ENCODE assay signal across 32 cellular contexts in the genomic region with DNA sequence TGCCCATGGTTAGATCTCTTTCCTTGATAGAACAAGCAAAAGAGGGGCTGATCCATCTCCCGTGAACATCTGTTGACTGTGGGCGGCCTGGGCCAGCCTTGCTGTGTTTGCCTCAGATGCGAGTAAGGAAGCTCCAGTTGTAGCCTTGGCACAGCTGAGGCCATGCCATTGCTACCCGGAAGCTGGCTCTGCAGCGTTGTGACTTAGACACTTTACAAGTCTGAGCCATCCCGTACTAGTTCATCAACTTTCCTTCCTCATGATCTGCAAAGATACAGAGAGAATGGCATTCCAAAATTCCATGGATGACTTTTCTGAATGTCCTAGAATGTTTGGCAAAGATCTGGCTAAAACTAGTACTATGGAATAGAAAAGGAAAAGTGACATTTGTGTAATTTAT.
"Had no signal": no experiment of that assay in that cellular context is flagged by ENCODE, and none has a peak within 500 bp of the region (broad histone marks: within the 10 kb centered on the region; RNA-seq: fewer than 3 reads in every experiment).

No MANE protein-coding gene starts in this region.

- ATAC-seq: activated CD4-positive, CD25-positive, alpha-beta regulatory T cell treated with anti-CD3 and anti-CD28 coated beads, Interleukin-2, amount 50 U/mL, for 24 hours; left lobe of liver; mucosa of descending colon; natural killer cell treated with Interleukin-12 subunit alpha and Interleukin-12 subunit beta and Interleukin-15 and Interleukin-18, amount 100 ng/mL, for 72 hours; psoas muscle; stimulated activated effector memory CD8-positive, alpha-beta T cell treated with anti-CD3 and anti-CD28 coated beads, Interleukin-12 subunit alpha, Interleukin-12 subunit beta, amount 100 ng/mL, for 72 hours had no signal

- H3K4me3 Mint-ChIP-seq: activated CD4-positive, alpha-beta memory T cell treated with anti-CD3 and anti-CD28 coated beads for 36 hours; activated naive CD8-positive, alpha-beta T cell treated with anti-CD3 and anti-CD28 coated beads for 36 hours; brain; natural killer cell treated with Interleukin-12 subunit alpha and Interleukin-12 subunit beta and Interleukin-15 and Interleukin-18, amount 100 ng/mL, for 72 hours; stimulated activated effector memory CD8-positive, alpha-beta T cell treated with anti-CD3 and anti-CD28 coated beads, Interleukin-12 subunit alpha, Interleukin-12 subunit beta, amount 100 ng/mL, for 72 hours; stimulated activated naive CD8-positive, alpha-beta T cell treated with anti-CD3 and anti-CD28 coated beads, Interleukin-15, Interleukin-2, amounts not matched to agents 100 ng/mL and 50 ng/mL, for 24 hours; T-helper 1 cell treated with Interleukin-12 subunit alpha and Interleukin-12 subunit beta and Interleukin-4 antibody, amounts not matched to agents 30 μg/mL and 1 μg/mL, for 36 hours had no signal

- H3K27ac Mint-ChIP-seq: activated CD4-positive, alpha-beta memory T cell treated with anti-CD3 and anti-CD28 coated beads for 36 hours; activated naive CD8-positive, alpha-beta T cell treated with anti-CD3 and anti-CD28 coated beads for 36 hours; brain; T-helper 1 cell treated with Interleukin-12 subunit alpha and Interleukin-12 subunit beta and Interleukin-4 antibody, amounts not matched to agents 30 μg/mL and 1 μg/mL, for 36 hours had no signal

- H3K4me1 ChIP-seq: ascending aorta, colonic mucosa, psoas muscle, sigmoid colon had no signal

- H3K4me3 ChIP-seq: ascending aorta, cardiac muscle cell, colonic mucosa, dorsolateral prefrontal cortex, mucosa of descending colon, ovary, psoas muscle, sigmoid colon, thoracic aorta had no signal

- FAIRE-seq: small intestine, urothelium cell line had no signal

- H3K9me3 Mint-ChIP-seq: activated naive CD8-positive, alpha-beta T cell treated with anti-CD3 and anti-CD28 coated beads for 36 hours; stimulated activated effector memory CD8-positive, alpha-beta T cell treated with anti-CD3 and anti-CD28 coated beads, Interleukin-12 subunit alpha, Interleukin-12 subunit beta, amount 100 ng/mL, for 72 hours; stimulated activated naive CD8-positive, alpha-beta T cell treated with anti-CD3 and anti-CD28 coated beads, Interleukin-15, Interleukin-2, amounts not matched to agents 100 ng/mL and 50 ng/mL, for 24 hours; T-helper 1 cell treated with Interleukin-12 subunit alpha and Interleukin-12 subunit beta and Interleukin-4 antibody, amounts not matched to agents 30 μg/mL and 1 μg/mL, for 36 hours had no signal

- H3K27me3 Mint-ChIP-seq: activated CD4-positive, alpha-beta memory T cell treated with anti-CD3 and anti-CD28 coated beads for 36 hours; activated naive CD8-positive, alpha-beta T cell treated with anti-CD3 and anti-CD28 coated beads for 36 hours; natural killer cell treated with Interleukin-12 subunit alpha and Interleukin-12 subunit beta and Interleukin-15 and Interleukin-18, amount 100 ng/mL, for 72 hours; stimulated activated naive CD8-positive, alpha-beta T cell treated with anti-CD3 and anti-CD28 coated beads, Interleukin-15, Interleukin-2, amounts not matched to agents 100 ng/mL and 50 ng/mL, for 24 hours had no signal

- H3K27me3 ChIP-seq: ascending aorta, cardiac muscle cell, colonic mucosa, dorsolateral prefrontal cortex, neutrophil, ovary, sigmoid colon had no signal

- DNase-seq: activated CD4-positive, alpha-beta memory T cell treated with anti-CD3 and anti-CD28 coated beads for 36 hours; activated CD4-positive, alpha-beta T cell treated with anti-CD3 and anti-CD28 coated beads for 48 hours; activated CD8-positive, alpha-beta memory T cell treated with anti-CD3 and anti-CD28 coated beads, Interleukin-2, amount 50 U/mL, for 4 hours; activated naive CD8-positive, alpha-beta T cell treated with anti-CD3 and anti-CD28 coated beads for 36 hours; activated T-cell treated with anti-CD3 and anti-CD28 coated beads, Interleukin-2, amount 50 U/mL, for 1 hour; cerebellar nuclear complex; colonic mucosa; dorsolateral prefrontal cortex; effector memory CD4-positive, alpha-beta T cell; foreskin fibroblast; kidney glomerular epithelial cell; mucosa of descending colon; ovary; psoas muscle; sigmoid colon; small intestine; stimulated activated CD4-positive, alpha-beta T cell treated with anti-CD3 and anti-CD28 coated beads, Interleukin-4, amount 100 ng/mL, for 24 hours; SW 1271; T1000; WERI-Rb-1 had no signal

- H3K36me3 ChIP-seq: colonic mucosa, ovary had no signal

- H3K9me3 ChIP-seq: ascending aorta, colonic mucosa, mucosa of descending colon, neutrophil, ovary, psoas muscle, thoracic aorta had no signal

- H3K27ac ChIP-seq: ascending aorta, cardiac muscle cell, colonic mucosa, neutrophil, ovary, psoas muscle, sigmoid colon, thoracic aorta, WERI-Rb-1 had no signal
